ENCODE assay signal across 25 cellular contexts in genomic region chr4:36207808-36208207, GRCh38. TPM values are rescaled to one million over a fixed set of nuclear protein-coding genes. Genes with fewer than 3 reads are reported as not detected.
DNase-seq lines count a peak whose midpoint lies in the region; ATAC-seq lines count a peak whose summit lies in the region.
"Had no signal": no experiment of that assay in that cellular context is flagged by ENCODE, and none has a peak within 500 bp of the region (broad histone marks: within the 10 kb centered on the region; RNA-seq: fewer than 3 reads in every experiment).

No MANE protein-coding gene starts in this region.

- no peak for DNase-seq in stimulated activated naive CD8-positive, alpha-beta T cell treated with anti-CD3 and anti-CD28 coated beads, Interleukin-15, Interleukin-2, amounts not matched to agents 100 U/mL and 50 U/mL, for 24 hours
- DNase-seq in natural killer cell treated with Interleukin-12 subunit alpha and Interleukin-12 subunit beta and Interleukin-15 and Interleukin-18, amount 100 ng/mL, for 72 hours (ENCODE audit: low spot score): no peak
- no peak for DNase-seq in COLO829 (ENCODE audit: low spot score)
- no peak for DNase-seq in NCI-H146 treated with DMSO at 0.1 percent for 48 hours (lab: John Stamatoyannopoulos, UW; ENCODE audit: unreplicated experiment)
- DNase-seq in stimulated activated CD4-positive, alpha-beta T cell treated with anti-CD3 and anti-CD28 coated beads, Interleukin-15, amount 100 ng/mL, for 24 hours: no peak
- DNase-seq: activated naive CD4-positive, alpha-beta T cell treated with anti-CD3 and anti-CD28 coated beads, Interleukin-2, amount 10 ng/mL, durations not matched to agents 7 days and 5 days; activated T-cell treated with anti-CD3 and anti-CD28 coated beads, Interleukin-2, amount 50 U/mL, for 4 hours; cerebellar nuclear complex; DMS 273 treated with DMSO at 0.1 percent for 48 hours; heart left ventricle; left cardiac atrium; MG63; NCI-H1436; NCI-H510A treated with DMSO at 0.1 percent for 48 hours; SHP77 treated with DMSO at 0.1 percent for 48 hours; stimulated activated CD4-positive, alpha-beta T cell treated with anti-CD3 and anti-CD28 coated beads, Interleukin-1b, Interleukin-23, amount 100 ng/mL, for 48 hours; SW 1271 had no signal

- no peaks in the 10 kb centered on the region for H3K27me3 Mint-ChIP-seq in stimulated activated naive CD8-positive, alpha-beta T cell treated with anti-CD3 and anti-CD28 coated beads, Interleukin-15, Interleukin-2, amounts not matched to agents 100 ng/mL and 50 ng/mL, for 24 hours
- no peaks in the 10 kb centered on the region for H3K27me3 Mint-ChIP-seq in natural killer cell treated with Interleukin-12 subunit alpha and Interleukin-12 subunit beta and Interleukin-15 and Interleukin-18, amount 100 ng/mL, for 72 hours
- H3K27me3 Mint-ChIP-seq: activated naive CD4-positive, alpha-beta T cell treated with anti-CD3 and anti-CD28 coated beads, Interleukin-2, amount 10 ng/mL, durations not matched to agents 7 days and 5 days had no signal

- H3K4me3 Mint-ChIP-seq in stimulated activated naive CD8-positive, alpha-beta T cell treated with anti-CD3 and anti-CD28 coated beads, Interleukin-15, Interleukin-2, amounts not matched to agents 100 ng/mL and 50 ng/mL, for 24 hours: no peak overlapping the region
- H3K4me3 Mint-ChIP-seq in natural killer cell treated with Interleukin-12 subunit alpha and Interleukin-12 subunit beta and Interleukin-15 and Interleukin-18, amount 100 ng/mL, for 72 hours: peak overlapping the region; percentile 62
- H3K4me3 Mint-ChIP-seq: activated naive CD4-positive, alpha-beta T cell treated with anti-CD3 and anti-CD28 coated beads, Interleukin-2, amount 10 ng/mL, durations not matched to agents 7 days and 5 days; activated T-cell treated with anti-CD3 and anti-CD28 coated beads, Interleukin-2, amount 50 U/mL, for 4 hours had no signal

- H3K9me3 Mint-ChIP-seq in stimulated activated naive CD8-positive, alpha-beta T cell treated with anti-CD3 and anti-CD28 coated beads, Interleukin-15, Interleukin-2, amounts not matched to agents 100 ng/mL and 50 ng/mL, for 24 hours: no peaks in the 10 kb centered on the region
- H3K9me3 Mint-ChIP-seq in natural killer cell treated with Interleukin-12 subunit alpha and Interleukin-12 subunit beta and Interleukin-15 and Interleukin-18, amount 100 ng/mL, for 72 hours: no peaks in the 10 kb centered on the region
- H3K9me3 Mint-ChIP-seq: activated naive CD4-positive, alpha-beta T cell treated with anti-CD3 and anti-CD28 coated beads, Interleukin-2, amount 10 ng/mL, durations not matched to agents 7 days and 5 days; activated T-cell treated with anti-CD3 and anti-CD28 coated beads, Interleukin-2, amount 50 U/mL, for 4 hours had no signal

- peak overlapping the region; percentile 95 for H3K27ac ChIP-seq in angular gyrus (ENCODE audit: low read depth, low read length)
- H3K27ac ChIP-seq: epithelial cell of prostate, heart left ventricle, skin epidermis, thoracic aorta, vagina had no signal

- ATAC-seq in stimulated activated naive CD8-positive, alpha-beta T cell treated with anti-CD3 and anti-CD28 coated beads, Interleukin-15, Interleukin-2, amounts not matched to agents 100 U/mL and 50 U/mL, for 24 hours: no peak
- no peak for ATAC-seq in natural killer cell treated with Interleukin-12 subunit alpha and Interleukin-12 subunit beta and Interleukin-15 and Interleukin-18, amount 100 ng/mL, for 72 hours
- ATAC-seq in HG03196 (IDR thresholded peaks at IDR 0.05; ENCODE audit: unreplicated experiment): no peak
- ATAC-seq: activated CD4-positive, CD25-positive, alpha-beta regulatory T cell treated with anti-CD3 and anti-CD28 coated beads, Interleukin-2, amount 50 U/mL, for 24 hours; activated T-cell treated with anti-CD3 and anti-CD28 coated beads, Interleukin-2, amount 50 U/mL, for 4 hours; heart left ventricle; left cardiac atrium had no signal

- peak overlapping the region; percentile 68 for H3K27ac Mint-ChIP-seq in stimulated activated naive CD8-positive, alpha-beta T cell treated with anti-CD3 and anti-CD28 coated beads, Interleukin-15, Interleukin-2, amounts not matched to agents 100 ng/mL and 50 ng/mL, for 24 hours
- peak overlapping the region; percentile 71 to 80 for H3K27ac Mint-ChIP-seq in natural killer cell treated with Interleukin-12 subunit alpha and Interleukin-12 subunit beta and Interleukin-15 and Interleukin-18, amount 100 ng/mL, for 72 hours
- H3K27ac Mint-ChIP-seq: activated naive CD4-positive, alpha-beta T cell treated with anti-CD3 and anti-CD28 coated beads, Interleukin-2, amount 10 ng/mL, durations not matched to agents 7 days and 5 days had no signal

- H3K36me3 Mint-ChIP-seq in stimulated activated naive CD8-positive, alpha-beta T cell treated with anti-CD3 and anti-CD28 coated beads, Interleukin-15, Interleukin-2, amounts not matched to agents 100 ng/mL and 50 ng/mL, for 24 hours (ENCODE audit: low read depth): peaks cover 72% of the 10 kb centered on the region
- peaks cover 38% of the 10 kb centered on the region for H3K36me3 Mint-ChIP-seq in natural killer cell treated with Interleukin-12 subunit alpha and Interleukin-12 subunit beta and Interleukin-15 and Interleukin-18, amount 100 ng/mL, for 72 hours

- H3K4me1 Mint-ChIP-seq in stimulated activated naive CD8-positive, alpha-beta T cell treated with anti-CD3 and anti-CD28 coated beads, Interleukin-15, Interleukin-2, amounts not matched to agents 100 ng/mL and 50 ng/mL, for 24 hours (ENCODE audit: low read depth): peaks cover 36% of the 10 kb centered on the region
- peaks cover 40 to 56% of the 10 kb centered on the region in 2 donors for H3K4me1 Mint-ChIP-seq in natural killer cell treated with Interleukin-12 subunit alpha and Interleukin-12 subunit beta and Interleukin-15 and Interleukin-18, amount 100 ng/mL, for 72 hours (ENCODE audit: low read depth in 2 of 2)

RNA-seq across cellular contexts. Expression of gene ARAP2, which starts 36.5 kb away (rescaled TPM):
- total RNA-seq in natural killer cell treated with Interleukin-12 subunit alpha and Interleukin-12 subunit beta and Interleukin-15 and Interleukin-18, amount 100 ng/mL, for 72 hours: 100 to 1,000 TPM; 124 to 156 TPM
